Comparison of ENCODE assay signal across 21 cellular contexts in the genomic region with DNA sequence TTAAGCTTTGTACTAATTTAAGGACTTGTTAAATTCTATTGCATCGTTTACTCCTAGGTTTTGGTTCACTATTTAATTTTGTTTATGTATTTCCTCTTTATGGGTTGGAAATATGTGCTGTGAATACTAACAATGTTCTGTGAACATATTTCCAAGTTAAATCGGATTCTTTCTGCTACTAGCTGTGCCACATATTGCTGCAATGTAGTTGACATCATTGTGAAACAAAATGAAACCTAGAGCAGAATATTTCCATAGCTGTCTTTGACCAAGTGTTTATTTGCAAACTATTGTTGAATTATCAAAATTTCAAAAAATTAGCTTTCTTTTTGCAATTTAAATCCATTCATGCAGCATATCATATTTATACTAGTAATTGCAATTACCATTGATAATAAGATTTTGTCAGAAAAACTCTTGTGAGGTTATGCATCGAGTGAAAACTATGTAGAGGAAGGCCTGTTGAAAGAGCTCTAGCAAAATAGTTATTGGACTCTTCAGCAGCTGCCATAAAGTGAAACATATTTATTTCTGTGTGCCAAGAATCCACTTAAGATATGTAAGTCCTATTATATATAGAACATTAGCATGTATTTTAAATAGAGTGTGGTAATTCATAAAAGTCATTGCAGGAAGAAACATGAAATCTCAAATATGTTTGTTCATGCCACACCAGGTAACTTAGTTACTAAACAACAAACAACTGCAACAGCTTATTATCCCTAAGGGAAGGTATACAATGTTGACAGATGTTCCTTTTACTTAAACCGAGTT.
DNase-seq lines count a peak whose midpoint lies in the region; ATAC-seq, FAIRE-seq and TF ChIP-seq lines count a peak whose summit lies in the region.
"Had no signal": no experiment of that assay in that cellular context is flagged by ENCODE, and none has a peak within 500 bp of the region (broad histone marks: within the 10 kb centered on the region; RNA-seq: fewer than 3 reads in every experiment).

No MANE protein-coding gene starts in this region.

- H3K4me3 Mint-ChIP-seq in Caco-2 (ENCODE audit: unreplicated experiment) (no peak overlapping the region), astrocyte (ENCODE audit: unreplicated experiment) (no peak overlapping the region), type B pancreatic cell (no peak overlapping the region)
- H3K4me3 Mint-ChIP-seq: CD14-positive monocyte, IgD-negative memory B cell had no signal

- H4K20me1 ChIP-seq in Loucy (ENCODE audit: insufficient read depth, low read length, poor library complexity, severe bottlenecking) = no peaks in the 10 kb centered on the region
- H4K20me1 ChIP-seq in astrocyte (ENCODE audit: insufficient read depth, low read length) = no peaks in the 10 kb centered on the region

- no peak for FAIRE-seq in astrocyte (lab: Jason Lieb, UNC)
- FAIRE-seq: G401.6, GM12892, GM19239, H1 had no signal

- H3K27me3 ChIP-seq in Caco-2 (replicated peaks; ENCODE audit: control insufficient read depth, insufficient read depth, low read length) (no peaks in the 10 kb centered on the region), Loucy (ENCODE audit: insufficient read depth, low read length, poor library complexity, severe bottlenecking) (no peaks in the 10 kb centered on the region), astrocyte (ENCODE audit: insufficient read depth, low read length) (no peaks in the 10 kb centered on the region)
- H3K27me3 ChIP-seq: Peyer's patch had no signal

- no peaks in the 10 kb centered on the region for H3K36me3 Mint-ChIP-seq in Caco-2 (ENCODE audit: insufficient read depth, unreplicated experiment)
- no peaks in the 10 kb centered on the region for H3K36me3 Mint-ChIP-seq in astrocyte (ENCODE audit: low read depth, unreplicated experiment)
- no peaks in the 10 kb centered on the region for H3K36me3 Mint-ChIP-seq in type B pancreatic cell
- H3K36me3 Mint-ChIP-seq: CD14-positive monocyte had no signal

- intact Hi-C loops in Caco-2 (cut with micrococcal nuclease; ENCODE audit: unreplicated experiment) (no loop called here), left colon (cut with DNase I, micrococcal nuclease) (no loop called here)

- no peak overlapping the region for H3K4me2 ChIP-seq in Loucy (ENCODE audit: low read depth, low read length, poor library complexity, severe bottlenecking)
- no peak overlapping the region for H3K4me2 ChIP-seq in astrocyte (ENCODE audit: low read length)

- H2AFZ ChIP-seq in Loucy (ENCODE audit: low read length) (0 out of 2 replicates have a peak overlapping the region, but pooled peaks have one; percentile 39), astrocyte (ENCODE audit: low read depth, low read length) (no peak overlapping the region)

- peaks cover 7% of the 10 kb centered on the region for H3K4me1 ChIP-seq in Caco-2
- no peaks in the 10 kb centered on the region for H3K4me1 ChIP-seq in Loucy (ENCODE audit: insufficient read depth, low read length, poor library complexity, severe bottlenecking)
- H3K4me1 ChIP-seq in astrocyte (ENCODE audit: insufficient read depth, low read length) = no peaks in the 10 kb centered on the region
- H3K4me1 ChIP-seq: Peyer's patch had no signal

- no peak for ATAC-seq in left colon

- H3K27ac ChIP-seq in astrocyte (ENCODE audit: low read depth, low read length) = no peak overlapping the region
- H3K27ac ChIP-seq: Peyer's patch had no signal

- TF ChIP-seq CTCF in Caco-2 (IDR thresholded peaks at IDR 0.05; ENCODE audit: insufficient read depth in 1 of 2, low read depth in 1 of 2, low read length in 1 of 2, severe bottlenecking in 1 of 2, unreplicated experiment in 1 of 2) (no peak), Loucy (conservative IDR thresholded peaks at IDR 0.05; ENCODE audit: low read length) (no peak), astrocyte (IDR thresholded peaks at IDR 0.05; ENCODE audit: insufficient read depth, low read depth, low read length) (no peak), type B pancreatic cell (conservative IDR thresholded peaks at IDR 0.05) (no peak)

- no peaks in the 10 kb centered on the region for H3K36me3 ChIP-seq in Caco-2 (ENCODE audit: control insufficient read depth, insufficient read depth, low read length)
- no peaks in the 10 kb centered on the region for H3K36me3 ChIP-seq in Loucy (ENCODE audit: insufficient read depth, low read length)
- no peaks in the 10 kb centered on the region for H3K36me3 ChIP-seq in astrocyte (ENCODE audit: insufficient read depth, low read length)
- H3K36me3 ChIP-seq: Peyer's patch had no signal

- no peak for DNase-seq in Caco-2
- peak; percentile 2 for DNase-seq in astrocyte (ENCODE audit: low read depth)
- peak; percentile 69 for DNase-seq in fibroblast of peridontal ligament (ENCODE audit: extremely low read depth)
- no peak for DNase-seq in H4 (ENCODE audit: low spot score)
- no peak for DNase-seq in type B pancreatic cell (ENCODE audit: extremely low spot score, unreplicated experiment)
- no peak for DNase-seq in amygdala (lab: John Stamatoyannopoulos, UW)
- no peak for DNase-seq in left colon
- DNase-seq: DMS79 treated with DMSO at 0.1 percent for 48 hours, NCI-H1436 treated with DMSO at 0.1 percent for 48 hours, NCI-H2081 treated with DMSO at 0.1 percent for 48 hours, NCI-H446 treated with DMSO at 0.1 percent for 48 hours, NCI-H748 treated with DMSO at 0.1 percent for 48 hours, Peyer's patch, SHP77 had no signal

- CTCF ChIA-PET in Caco-2 (lab: Charles Lee) = no interaction called here

- H3K79me2 ChIP-seq in Loucy (ENCODE audit: insufficient read depth, low read length) = no peaks in the 10 kb centered on the region
- no peaks in the 10 kb centered on the region for H3K79me2 ChIP-seq in astrocyte (ENCODE audit: insufficient read depth, low read length)

- no peaks in the 10 kb centered on the region for H3K27me3 Mint-ChIP-seq in Caco-2 (ENCODE audit: insufficient read depth, unreplicated experiment)
- H3K27me3 Mint-ChIP-seq in astrocyte (ENCODE audit: low read depth, unreplicated experiment) = no peaks in the 10 kb centered on the region
- no peaks in the 10 kb centered on the region for H3K27me3 Mint-ChIP-seq in type B pancreatic cell
- H3K27me3 Mint-ChIP-seq: IgD-negative memory B cell had no signal

- H3K9ac ChIP-seq in Loucy (ENCODE audit: low read depth, low read length, poor library complexity, severe bottlenecking) = no peak overlapping the region
- no peak overlapping the region for H3K9ac ChIP-seq in astrocyte (ENCODE audit: low read length)

- H3K4me3 ChIP-seq in Caco-2 (ENCODE audit: low read depth, low read length) (no peak overlapping the region), Loucy (ENCODE audit: low read length, poor library complexity, severe bottlenecking) (no peak overlapping the region), astrocyte (ENCODE audit: insufficient read depth, low read depth, low read length) (no peak overlapping the region)
- H3K4me3 ChIP-seq: Peyer's patch had no signal

- H3K27ac Mint-ChIP-seq in Caco-2 (ENCODE audit: unreplicated experiment) = peak overlapping the region; percentile 60
- no peak overlapping the region for H3K27ac Mint-ChIP-seq in astrocyte (ENCODE audit: unreplicated experiment)
- H3K27ac Mint-ChIP-seq in type B pancreatic cell = no peak overlapping the region
- H3K27ac Mint-ChIP-seq: CD14-positive monocyte, IgD-negative memory B cell had no signal

- BruUV-seq in Caco-2 (replicated peaks; lab: Mats Ljungman, UMichigan) = no TSS peak

- H3K4me1 Mint-ChIP-seq in Caco-2 (ENCODE audit: low read depth, unreplicated experiment) (peaks cover 7% of the 10 kb centered on the region), astrocyte (ENCODE audit: low read depth, unreplicated experiment) (no peaks in the 10 kb centered on the region), type B pancreatic cell (ENCODE audit: unreplicated experiment) (no peaks in the 10 kb centered on the region)
- H3K4me1 Mint-ChIP-seq: CD14-positive monocyte, IgD-negative memory B cell had no signal

- H3K9me2 ChIP-seq in Loucy (replicated peaks; ENCODE audit: low read depth, low read length) = no peaks in the 10 kb centered on the region

- POLR2A ChIA-PET in Caco-2 (lab: Charles Lee) = no interaction called here

- H3K9me3 Mint-ChIP-seq in Caco-2 (ENCODE audit: unreplicated experiment) (peaks cover 16% of the 10 kb centered on the region), astrocyte (ENCODE audit: unreplicated experiment) (peaks cover 2% of the 10 kb centered on the region), type B pancreatic cell (peaks cover 11% of the 10 kb centered on the region)

- no peaks in the 10 kb centered on the region for H3F3A ChIP-seq in Loucy (ENCODE audit: low read depth)

- H3K9me3 ChIP-seq in Caco-2 (no peaks in the 10 kb centered on the region), Loucy (ENCODE audit: insufficient read depth, low read depth, low read length) (no peaks in the 10 kb centered on the region), astrocyte (ENCODE audit: insufficient read depth, low read depth, low read length) (no peaks in the 10 kb centered on the region)
- H3K9me3 ChIP-seq: Peyer's patch had no signal

Comparison
In these comparisons a context has a peak if more than half of its experiments do, and no peak if none do; other contexts are left out.
1. DNase-seq: peak in astrocyte (single experiment) and fibroblast of peridontal ligament (single experiment); none in Caco-2 (0 of 2), H4 (single experiment), type B pancreatic cell (single experiment), amygdala (0 of 56) and left colon (0 of 2).